Comparison of ENCODE assay signal across 9 cellular contexts in genomic region chr10:90930971-90931841, GRCh38. TPM values are rescaled to one million over a fixed set of nuclear protein-coding genes. Genes with fewer than 3 reads are reported as not detected.
DNase-seq lines count a peak whose midpoint lies in the region; ATAC-seq and TF ChIP-seq lines count a peak whose summit lies in the region.
"Had no signal": no experiment of that assay in that cellular context is flagged by ENCODE, and none has a peak within 500 bp of the region (broad histone marks: within the 10 kb centered on the region; RNA-seq: fewer than 3 reads in every experiment).

No MANE protein-coding gene starts in this region.

- H3K4me3 Mint-ChIP-seq in stimulated activated naive B cell treated with anti-CD40 and anti-IgM and Interleukin-4, amounts not matched to agents 10 μg/mL and 1 μg/mL and 100 μg/mL, for 72 hours: no peak overlapping the region
- H3K4me3 Mint-ChIP-seq in immature natural killer cell: no peak overlapping the region
- H3K4me3 Mint-ChIP-seq: CD4-positive, CD25-positive, alpha-beta regulatory T cell had no signal

- H3K9me3 Mint-ChIP-seq in stimulated activated naive B cell treated with anti-CD40 and anti-IgM and Interleukin-4, amounts not matched to agents 10 μg/mL and 1 μg/mL and 100 μg/mL, for 72 hours: peaks cover 0 to 2% of the 10 kb centered on the region in 2 donors
- H3K9me3 Mint-ChIP-seq in immature natural killer cell: no peaks in the 10 kb centered on the region
- H3K9me3 Mint-ChIP-seq: CD4-positive, CD25-positive, alpha-beta regulatory T cell had no signal

- DNase-seq in 8988T (peak; percentile 40), Kasumi-1 (lab: John Stamatoyannopoulos, UW) (peak; percentile 39 to 47), ecto neural progenitor cell (ENCODE audit: low spot score) (peak; percentile 51), lower lobe of right lung (peak; percentile 55), immature natural killer cell (no peak)
- DNase-seq in stimulated activated naive B cell treated with anti-CD40 and anti-IgM and Interleukin-4, amounts not matched to agents 10 μg/mL and 1 μg/mL and 100 μg/mL, for 72 hours: no peak
- DNase-seq: CD4-positive, CD25-positive, alpha-beta regulatory T cell had no signal

- peaks cover 0 to 3% of the 10 kb centered on the region in 2 donors for H3K27me3 Mint-ChIP-seq in stimulated activated naive B cell treated with anti-CD40 and anti-IgM and Interleukin-4, amounts not matched to agents 10 μg/mL and 1 μg/mL and 100 μg/mL, for 72 hours
- peaks cover 3 to 6% (median 5%) of the 10 kb centered on the region in 3 donors for H3K27me3 Mint-ChIP-seq in immature natural killer cell (ENCODE audit: low read depth in 3 of 3)

- no peaks in the 10 kb centered on the region for H3K27me3 ChIP-seq in lower lobe of right lung (ENCODE audit: low read depth)

- H3K36me3 Mint-ChIP-seq in stimulated activated naive B cell treated with anti-CD40 and anti-IgM and Interleukin-4, amounts not matched to agents 10 μg/mL and 1 μg/mL and 100 μg/mL, for 72 hours: no peaks in the 10 kb centered on the region
- no peaks in the 10 kb centered on the region for H3K36me3 Mint-ChIP-seq in immature natural killer cell
- H3K36me3 Mint-ChIP-seq: CD4-positive, CD25-positive, alpha-beta regulatory T cell had no signal

- H3K27ac ChIP-seq in lower lobe of right lung: peak overlapping the region; percentile 80

- TF ChIP-seq CTCF in lower lobe of right lung (IDR thresholded peaks at IDR 0.05): no peak

- H3K4me1 Mint-ChIP-seq in stimulated activated naive B cell treated with anti-CD40 and anti-IgM and Interleukin-4, amounts not matched to agents 10 μg/mL and 1 μg/mL and 100 μg/mL, for 72 hours: peaks cover 11 to 12% of the 10 kb centered on the region in 2 donors
- H3K4me1 Mint-ChIP-seq in immature natural killer cell: no peaks in the 10 kb centered on the region
- H3K4me1 Mint-ChIP-seq: CD4-positive, CD25-positive, alpha-beta regulatory T cell had no signal

- H3K4me1 ChIP-seq in lower lobe of right lung: peaks cover 26% of the 10 kb centered on the region

- H3K9me3 ChIP-seq in lower lobe of right lung: no peaks in the 10 kb centered on the region

- H3K27ac Mint-ChIP-seq in stimulated activated naive B cell treated with anti-CD40 and anti-IgM and Interleukin-4, amounts not matched to agents 10 μg/mL and 1 μg/mL and 100 μg/mL, for 72 hours: no peak overlapping the region
- H3K27ac Mint-ChIP-seq in immature natural killer cell: no peak overlapping the region
- H3K27ac Mint-ChIP-seq: CD4-positive, CD25-positive, alpha-beta regulatory T cell had no signal

- intact Hi-C loops in lower lobe of right lung (cut with DNase I): no loop called here

- peak; percentile 69 to 81 for ATAC-seq in lower lobe of right lung
- ATAC-seq in HG03280 (IDR thresholded peaks at IDR 0.05; ENCODE audit: unreplicated experiment): no peak
- ATAC-seq in stimulated activated naive B cell treated with anti-CD40 and anti-IgM and Interleukin-4, amounts not matched to agents 10 μg/mL and 1 μg/mL and 100 μg/mL, for 72 hours (replicated peaks): no peak
- ATAC-seq in HG02642 (IDR thresholded peaks at IDR 0.05; ENCODE audit: poor library complexity, unreplicated experiment): no peak

- no peaks in the 10 kb centered on the region for H3K36me3 ChIP-seq in lower lobe of right lung

- H3K4me3 ChIP-seq in lower lobe of right lung: no peak overlapping the region

RNA-seq across cellular contexts. Expression of gene ANKRD1, which starts 10.3 kb away (rescaled TPM):
- 47.5 TPM for total RNA-seq in lower lobe of right lung
- not detected for polyA plus RNA-seq in immature natural killer cell
- total RNA-seq: CD4-positive, CD25-positive, alpha-beta regulatory T cell had no signal
- polyA plus RNA-seq: CD4-positive, CD25-positive, alpha-beta regulatory T cell had no signal

RNA-seq across cellular contexts. Expression of gene RPP30, which starts 59.4 kb away (rescaled TPM):
- 28.2 TPM for total RNA-seq in lower lobe of right lung
- 10 to 100 TPM; 26.3 to 41.5 (median 33.2) TPM for polyA plus RNA-seq in immature natural killer cell

Comparison
In these comparisons a context has a peak if more than half of its experiments do, and no peak if none do; other contexts are left out.
1. DNase-seq: peak in 8988T (single experiment), Kasumi-1 (2 of 2), ecto neural progenitor cell (single experiment) and lower lobe of right lung (single experiment); none in stimulated activated naive B cell treated with anti-CD40 and anti-IgM and Interleukin-4, amounts not matched to agents 10 μg/mL and 1 μg/mL and 100 μg/mL, for 72 hours (single experiment) and immature natural killer cell (0 of 3).
2. ATAC-seq: peak in lower lobe of right lung (2 of 2); none in HG03280 (single experiment), stimulated activated naive B cell treated with anti-CD40 and anti-IgM and Interleukin-4, amounts not matched to agents 10 μg/mL and 1 μg/mL and 100 μg/mL, for 72 hours (0 of 2) and HG02642 (single experiment).